In genomic region chr19:5697890-5698634, GRCh38 we compare ENCODE assay signal across 26 cellular contexts. TPM values are rescaled to one million over a fixed set of nuclear protein-coding genes. Genes with fewer than 3 reads are reported as not detected.
DNase-seq lines count a peak whose midpoint lies in the region; ATAC-seq, FAIRE-seq and TF ChIP-seq lines count a peak whose summit lies in the region.
"Had no signal": no experiment of that assay in that cellular context is flagged by ENCODE, and none has a peak within 500 bp of the region (broad histone marks: within the 10 kb centered on the region; RNA-seq: fewer than 3 reads in every experiment).

No MANE protein-coding gene starts in this region.

- H2BK120ac ChIP-seq in H1 (replicated peaks; ENCODE audit: low read depth, low read length): no peak overlapping the region

- no peak overlapping the region for H3K56ac ChIP-seq in H1 (replicated peaks; ENCODE audit: insufficient read length, low read depth, low read length)

- H4K8ac ChIP-seq in H1 (ENCODE audit: extremely low read depth, insufficient read depth, low read length): no peak overlapping the region

- H3K4me1 ChIP-seq in HEK293 (ENCODE audit: control insufficient read depth, insufficient read depth, low read length): no peaks in the 10 kb centered on the region; the same call in 1 of the 2 replicates
- no peaks in the 10 kb centered on the region for H3K4me1 ChIP-seq in H1 (replicated peaks in 1 of 4; ENCODE audit: control insufficient read depth in 3 of 4, insufficient read depth in 4 of 4, low read length in 3 of 4)
- H3K4me1 ChIP-seq: upper lobe of right lung had no signal

- H3K27ac ChIP-seq in HEK293 (ENCODE audit: extremely low read depth, low read depth, low read length) (peak overlapping the region; percentile 49; the same call in 1 of the 2 replicates), H1 (ENCODE audit: low read depth, low read length) (no peak overlapping the region), coronary artery (no peak overlapping the region)
- H3K27ac ChIP-seq: heart right ventricle, upper lobe of right lung had no signal

- no peak overlapping the region for H2BK12ac ChIP-seq in H1 (ENCODE audit: low read depth, low read length)

- H3K36me3 Mint-ChIP-seq in activated CD4-positive, alpha-beta memory T cell treated with anti-CD3 and anti-CD28 coated beads for 36 hours: peaks cover 43% of the 10 kb centered on the region
- H3K36me3 Mint-ChIP-seq in activated CD4-positive, alpha-beta memory T cell treated with anti-CD3 and anti-CD28 coated beads, Interleukin-2, amount 10 ng/mL, durations not matched to agents 7 days and 5 days (ENCODE audit: low read depth): peaks cover 47% of the 10 kb centered on the region
- H3K36me3 Mint-ChIP-seq in stimulated activated effector memory CD8-positive, alpha-beta T cell treated with anti-CD3 and anti-CD28 coated beads, Interleukin-12 subunit alpha, Interleukin-12 subunit beta, amount 100 ng/mL, for 72 hours: peaks cover 100% of the 10 kb centered on the region
- peaks cover 38 to 72% of the 10 kb centered on the region in 2 donors for H3K36me3 Mint-ChIP-seq in CD14-positive monocyte

- H3K27ac Mint-ChIP-seq in activated CD4-positive, alpha-beta memory T cell treated with anti-CD3 and anti-CD28 coated beads for 36 hours: peak overlapping the region; percentile 38
- no peak overlapping the region for H3K27ac Mint-ChIP-seq in activated CD4-positive, alpha-beta memory T cell treated with anti-CD3 and anti-CD28 coated beads, Interleukin-2, amount 10 ng/mL, durations not matched to agents 7 days and 5 days
- H3K27ac Mint-ChIP-seq in stimulated activated effector memory CD8-positive, alpha-beta T cell treated with anti-CD3 and anti-CD28 coated beads, Interleukin-12 subunit alpha, Interleukin-12 subunit beta, amount 100 ng/mL, for 72 hours: peak overlapping the region; percentile 85
- peak overlapping the region in 1 of 7 donors; percentile 42 for H3K27ac Mint-ChIP-seq in CD14-positive monocyte
- H3K27ac Mint-ChIP-seq: activated CD4-positive, alpha-beta T cell treated with anti-CD3 and anti-CD28 coated beads, Interleukin-2, amount 10 ng/mL, durations not matched to agents 24 days and 14 days; T-cell had no signal

- no peaks in the 10 kb centered on the region for H3K27me3 ChIP-seq in H1 (replicated peaks in 1 of 4; ENCODE audit: control insufficient read depth in 3 of 4, extremely low read depth in 1 of 4, insufficient read depth in 3 of 4, low read length in 3 of 4)
- H3K27me3 ChIP-seq: heart right ventricle, upper lobe of right lung had no signal

- no peaks in the 10 kb centered on the region for H3K27me3 Mint-ChIP-seq in activated CD4-positive, alpha-beta memory T cell treated with anti-CD3 and anti-CD28 coated beads for 36 hours
- H3K27me3 Mint-ChIP-seq in activated CD4-positive, alpha-beta memory T cell treated with anti-CD3 and anti-CD28 coated beads, Interleukin-2, amount 10 ng/mL, durations not matched to agents 7 days and 5 days: no peaks in the 10 kb centered on the region
- peaks cover 0 to 1% (median 0%) of the 10 kb centered on the region in 3 donors for H3K27me3 Mint-ChIP-seq in CD14-positive monocyte (ENCODE audit: low read depth in 3 of 3)
- H3K27me3 Mint-ChIP-seq: activated CD4-positive, alpha-beta T cell treated with anti-CD3 and anti-CD28 coated beads, Interleukin-2, amount 10 ng/mL, durations not matched to agents 24 days and 14 days; T-cell had no signal

- ATAC-seq in stimulated activated effector memory CD8-positive, alpha-beta T cell treated with anti-CD3 and anti-CD28 coated beads, Interleukin-12 subunit alpha, Interleukin-12 subunit beta, amount 100 ng/mL, for 72 hours: no peak
- ATAC-seq: heart right ventricle, T-cell, upper lobe of right lung had no signal

- no peak overlapping the region for H2BK15ac ChIP-seq in H1 (ENCODE audit: low read length)

- peak in 1 of 2 experiments; percentile 2; a peak in 1 of 3 replicates for TF ChIP-seq POLR2A in H1 (IDR thresholded peaks at IDR 0.05; ENCODE audit: control extremely low read depth in 1 of 2, low read depth in 2 of 2, low read length in 2 of 2)

- no peak overlapping the region for H3K23ac ChIP-seq in H1 (ENCODE audit: insufficient read length)

- no peaks in the 10 kb centered on the region; the same call in 1 of the 2 replicates for H3K23me2 ChIP-seq in H1 (ENCODE audit: low read depth, low read length)

- no peak overlapping the region for H4K5ac ChIP-seq in H1 (ENCODE audit: insufficient read length, low read depth, low read length)

- no peak for TF ChIP-seq EP300 in H1 (IDR thresholded peaks at IDR 0.05; ENCODE audit: borderline replicate concordance in 1 of 2, low read depth in 2 of 2, low read length in 2 of 2)

- 93% methylated on average over 23 of the region's 30 CpGs; no CpG with 5 or more reads in 1 of the 2 experiments for WGBS in H1 (ENCODE audit: extremely low coverage in 1 of 2, insufficient coverage in 1 of 2, insufficient read length in 1 of 2, insufficient replicate concordance in 2 of 2, low coverage in 1 of 2, low lambda C conversion rate in 2 of 2, missing lambda C conversion rate in 1 of 2), 2 experiments

- no peak overlapping the region for H3K14ac ChIP-seq in H1 (ENCODE audit: insufficient read length)

- no peak for TF ChIP-seq RAD21 in H1 (IDR thresholded peaks at IDR 0.05 in 1 of 2, conservative IDR thresholded peaks at IDR 0.05 in 1 of 2; ENCODE audit: low read depth in 2 of 2, low read length in 2 of 2)

- intact Hi-C loops in activated CD4-positive, alpha-beta memory T cell treated with anti-CD3 and anti-CD28 coated beads for 36 hours (cut with micrococcal nuclease): no loop called here
- intact Hi-C loops in CD14-positive monocyte (cut with micrococcal nuclease): no loop called here

- POLR2A ChIA-PET in activated CD4-positive, alpha-beta memory T cell treated with anti-CD3 and anti-CD28 coated beads for 36 hours (lab: Charles Lee): interaction anchor here (1.0 kb wide), 1 partner anchor 18 kb away, joined by 3 read pairs; no protein-coding TSS in a partner anchor
- POLR2A ChIA-PET in activated CD4-positive, alpha-beta memory T cell treated with anti-CD3 and anti-CD28 coated beads, Interleukin-2, amount 10 ng/mL, durations not matched to agents 7 days and 5 days (lab: Charles Lee): interaction anchor here (2.2 to 2.8 kb wide), 2 partner anchors 10 to 15 kb away, joined by 7 to 10 read pairs; no protein-coding TSS in a partner anchor
- POLR2A ChIA-PET in HEK293 (lab: Yijun Ruan, JAX) (interaction anchor here (0.7 to 2.1 kb wide), 6 partner anchors 8 to 106 kb away, joined by 3 to 9 read pairs (median 5); partner anchors contain the start of genes NRTN and RPL36), H1 (lab: Charles Lee; ENCODE audit: partially characterized antibody) (interaction anchor here (0.9 to 15.6 kb wide), 3 partner anchors 8 to 76 kb away, joined by 3 to 620 read pairs (median 60); partner anchors contain the start of genes CATSPERD, LONP1, RPL36 and SAFB)

- no peak overlapping the region for H3K18ac ChIP-seq in H1 (ENCODE audit: extremely low read depth, low read length)

- H2AK5ac ChIP-seq in H1 (ENCODE audit: low read depth, low read length): no peak overlapping the region

- H2AFZ ChIP-seq in H1 (ENCODE audit: low read length): no peak overlapping the region

- H3K4me3 Mint-ChIP-seq in activated CD4-positive, alpha-beta memory T cell treated with anti-CD3 and anti-CD28 coated beads for 36 hours: no peak overlapping the region
- H3K4me3 Mint-ChIP-seq in activated CD4-positive, alpha-beta memory T cell treated with anti-CD3 and anti-CD28 coated beads, Interleukin-2, amount 10 ng/mL, durations not matched to agents 7 days and 5 days: no peak overlapping the region
- no peak overlapping the region for H3K4me3 Mint-ChIP-seq in stimulated activated effector memory CD8-positive, alpha-beta T cell treated with anti-CD3 and anti-CD28 coated beads, Interleukin-12 subunit alpha, Interleukin-12 subunit beta, amount 100 ng/mL, for 72 hours
- H3K4me3 Mint-ChIP-seq in CD14-positive monocyte: no peak overlapping the region
- H3K4me3 Mint-ChIP-seq: activated CD4-positive, alpha-beta T cell treated with anti-CD3 and anti-CD28 coated beads, Interleukin-2, amount 10 ng/mL, durations not matched to agents 24 days and 14 days; T-cell had no signal

- no peak overlapping the region for H3K4me3 ChIP-seq in HEK293 (ENCODE audit: low read depth, low read length)
- H3K4me3 ChIP-seq in H1 (ENCODE audit: extremely low read depth in 1 of 4, insufficient read depth in 2 of 4, low read depth in 3 of 4, low read length in 4 of 4): no peak overlapping the region
- H3K4me3 ChIP-seq in coronary artery: no peak overlapping the region
- H3K4me3 ChIP-seq: heart right ventricle, lung, upper lobe of right lung had no signal

- H4K91ac ChIP-seq in H1 (replicated peaks; ENCODE audit: insufficient read length, low read length): no peak overlapping the region

- H3K4me1 Mint-ChIP-seq in activated CD4-positive, alpha-beta memory T cell treated with anti-CD3 and anti-CD28 coated beads for 36 hours (ENCODE audit: low read depth): peaks cover 4% of the 10 kb centered on the region
- peaks cover 6% of the 10 kb centered on the region for H3K4me1 Mint-ChIP-seq in activated CD4-positive, alpha-beta memory T cell treated with anti-CD3 and anti-CD28 coated beads, Interleukin-2, amount 10 ng/mL, durations not matched to agents 7 days and 5 days
- peaks cover 32% of the 10 kb centered on the region for H3K4me1 Mint-ChIP-seq in stimulated activated effector memory CD8-positive, alpha-beta T cell treated with anti-CD3 and anti-CD28 coated beads, Interleukin-12 subunit alpha, Interleukin-12 subunit beta, amount 100 ng/mL, for 72 hours
- H3K4me1 Mint-ChIP-seq in CD14-positive monocyte: no peaks in the 10 kb centered on the region

- H3K9me3 Mint-ChIP-seq in activated CD4-positive, alpha-beta memory T cell treated with anti-CD3 and anti-CD28 coated beads for 36 hours: no peaks in the 10 kb centered on the region
- no peaks in the 10 kb centered on the region for H3K9me3 Mint-ChIP-seq in activated CD4-positive, alpha-beta memory T cell treated with anti-CD3 and anti-CD28 coated beads, Interleukin-2, amount 10 ng/mL, durations not matched to agents 7 days and 5 days
- H3K9me3 Mint-ChIP-seq in stimulated activated effector memory CD8-positive, alpha-beta T cell treated with anti-CD3 and anti-CD28 coated beads, Interleukin-12 subunit alpha, Interleukin-12 subunit beta, amount 100 ng/mL, for 72 hours: no peaks in the 10 kb centered on the region
- H3K9me3 Mint-ChIP-seq in CD14-positive monocyte: peaks cover 0 to 3% (median 0%) of the 10 kb centered on the region in 7 donors
- H3K9me3 Mint-ChIP-seq: activated CD4-positive, alpha-beta T cell treated with anti-CD3 and anti-CD28 coated beads, Interleukin-2, amount 10 ng/mL, durations not matched to agents 24 days and 14 days; T-cell had no signal

- no peak overlapping the region for H2BK20ac ChIP-seq in H1 (ENCODE audit: low read length)

- H3K9me3 ChIP-seq in HEK293 (ENCODE audit: control insufficient read depth, insufficient read depth, low read depth, low read length) (no peaks in the 10 kb centered on the region), H1 (ENCODE audit: insufficient read depth in 2 of 2, low read depth in 1 of 2, low read length in 1 of 2) (peaks cover 0 to 5% of the 10 kb centered on the region in 2 experiments; a peak in 1 of 4 replicates)
- H3K9me3 ChIP-seq: heart right ventricle, upper lobe of right lung had no signal

- H2BK5ac ChIP-seq in H1 (ENCODE audit: low read depth, low read length): no peak overlapping the region

- H3K79me1 ChIP-seq in H1 (ENCODE audit: low read depth, low read length): peaks cover 2% of the 10 kb centered on the region

- peaks cover 23 to 31% of the 10 kb centered on the region in 2 experiments for H4K20me1 ChIP-seq in H1 (replicated peaks in 1 of 2; ENCODE audit: control insufficient read depth in 1 of 2, insufficient read depth in 2 of 2, low read length in 2 of 2)

- no peak overlapping the region for H3K4ac ChIP-seq in H1 (replicated peaks; ENCODE audit: insufficient read length, low read depth, low read length)

- DNase-seq in activated CD4-positive, alpha-beta memory T cell treated with anti-CD3 and anti-CD28 coated beads for 36 hours: no peak
- DNase-seq in activated CD4-positive, alpha-beta memory T cell treated with anti-CD3 and anti-CD28 coated beads, Interleukin-2, amount 10 ng/mL, durations not matched to agents 7 days and 5 days: no peak
- DNase-seq in H1 (ENCODE audit: low read depth in 1 of 2, low spot score in 2 of 2) (no peak), CD14-positive monocyte (ENCODE audit: low spot score) (no peak), coronary artery (ENCODE audit: low spot score) (no peak), NCI-H446 (lab: John Stamatoyannopoulos, UW) (no peak)
- no peak for DNase-seq in stimulated activated effector memory CD8-positive, alpha-beta T cell treated with anti-CD3 and anti-CD28 coated beads, Interleukin-12 subunit alpha, Interleukin-12 subunit beta, amount 100 ng/mL, for 72 hours (ENCODE audit: low spot score in 2 of 2)
- DNase-seq: activated CD4-positive, alpha-beta T cell treated with anti-CD3 and anti-CD28 coated beads, Interleukin-2, amount 10 ng/mL, durations not matched to agents 24 days and 14 days; activated effector memory CD4-positive, alpha-beta T cell treated with anti-CD3 and anti-CD28 coated beads, Interleukin-2, amount 50 U/mL, for 16 hours; dermis blood vessel endothelial cell; HCEC 1CT; heart right ventricle; islet precursor cell; Kasumi-1; NCI-H1092; NCI-H2081; NCI-H510A; nucleus accumbens; stimulated activated CD4-positive, alpha-beta T cell treated with anti-CD3 and anti-CD28 coated beads, Interleukin-4, amount 100 ng/mL, for 4 hours; T-cell; upper lobe of right lung had no signal

- no peak overlapping the region for H3K9ac ChIP-seq in H1 (replicated peaks in 1 of 4; ENCODE audit: extremely low read depth in 1 of 4, low read depth in 3 of 4, low read length in 3 of 4)

- no peak for TF ChIP-seq CTCF in HEK293 (tag by site-specific recombination; IDR thresholded peaks at IDR 0.05)
- TF ChIP-seq CTCF in H1 (IDR thresholded peaks at IDR 0.05; ENCODE audit: control extremely low read depth in 1 of 3, insufficient read depth in 1 of 3, low read depth in 1 of 3, low read length in 3 of 3): no peak
- no peak for TF ChIP-seq CTCF in CD14-positive monocyte (IDR thresholded peaks at IDR 0.05)
- TF ChIP-seq CTCF in coronary artery (IDR thresholded peaks at IDR 0.05): no peak

- no peak for FAIRE-seq in H1 (lab: Jason Lieb, UNC)
- FAIRE-seq: A204.1, bronchial epithelial cell had no signal

- peaks cover 15 to 66% of the 10 kb centered on the region in 2 experiments; a peak in 2 of 3 replicates for H3K36me3 ChIP-seq in HEK293 (ENCODE audit: control insufficient read depth in 2 of 2, insufficient read depth in 1 of 2, low read length in 2 of 2)
- H3K36me3 ChIP-seq in H1 (ENCODE audit: control insufficient read depth in 2 of 4, insufficient read depth in 4 of 4, low read length in 3 of 4): peaks cover 36 to 77% (median 64%) of the 10 kb centered on the region in 4 experiments

- H3K79me2 ChIP-seq in H1 (ENCODE audit: control insufficient read depth in 1 of 2, insufficient read depth in 2 of 2, low read length in 2 of 2): peaks cover 0 to 10% of the 10 kb centered on the region in 2 experiments; a peak in 1 of 4 replicates

- H3K4me2 ChIP-seq in H1 (ENCODE audit: insufficient read depth in 1 of 2, low read depth in 2 of 2, low read length in 2 of 2): no peak overlapping the region

- CTCF ChIA-PET in activated CD4-positive, alpha-beta memory T cell treated with anti-CD3 and anti-CD28 coated beads for 36 hours (lab: Charles Lee): interaction anchor here (0.8 kb wide), 1 partner anchor 8 kb away, joined by 3 read pairs; no protein-coding TSS in a partner anchor
- CTCF ChIA-PET in activated CD4-positive, alpha-beta memory T cell treated with anti-CD3 and anti-CD28 coated beads, Interleukin-2, amount 10 ng/mL, durations not matched to agents 7 days and 5 days (lab: Charles Lee): no interaction called here
- CTCF ChIA-PET in HEK293 (lab: Yijun Ruan, JAX) (interaction anchor here (0.6 to 2.4 kb wide), 3 partner anchors 8 to 322 kb away, joined by 3 to 8 read pairs (median 5); no protein-coding TSS in a partner anchor), H1 (lab: Charles Lee; ENCODE audit: partially characterized antibody) (interaction anchor here (1.5 to 2.0 kb wide), 3 partner anchors 7 to 11 kb away, joined by 4 to 9 read pairs (median 4); partner anchors contain the start of gene RPL36)

RNA-seq across cellular contexts. Expression of gene RPL36, which starts 8.0 kb away (rescaled TPM):
- 1,000 to 10,000 TPM; 1,487 to 1,524 TPM for total RNA-seq in activated CD4-positive, alpha-beta memory T cell treated with anti-CD3 and anti-CD28 coated beads for 36 hours
- total RNA-seq in activated CD4-positive, alpha-beta memory T cell treated with anti-CD3 and anti-CD28 coated beads, Interleukin-2, amount 10 ng/mL, durations not matched to agents 7 days and 5 days: 1,000 to 10,000 TPM; 1,036 to 1,058 TPM
- 1,075 and 1,137 TPM in 2 replicates for total RNA-seq in H1 (2021; fragmentation: NEBNext Ultra II Directional; extraction: Animal tissue kit (Norgen Biotek cat#: 25700))
- polyA plus RNA-seq in H1 (2011; rRNA removed) (730 and 951 TPM in 2 replicates), CD14-positive monocyte (100 to 1,000 TPM; 627 to 708 TPM)
- 943 TPM for polyA plus RNA-seq in H1 (2011; cell fraction: cytosol; rRNA removed)
- polyA plus RNA-seq in H1 (2011; cell fraction: nucleus; rRNA removed): 857 TPM
- 996 to 2,048 TPM (median 1,766 TPM) in 4 replicates for polyA plus RNA-seq in H1 (2012, experiment 1 of 2)
- 1,380 TPM for polyA plus RNA-seq in H1 (2012, experiment 2 of 2)
- polyA plus RNA-seq in H1 (2013, experiment 1 of 2): 1,979 TPM
- 1,903 TPM for polyA plus RNA-seq in H1 (2013, experiment 2 of 2)
- polyA minus RNA-seq in H1 (2011; rRNA and poly(A)+ RNA removed): 131 and 137 TPM in 2 replicates
- polyA minus RNA-seq in H1 (2011; cell fraction: cytosol; rRNA and poly(A)+ RNA removed): 830 TPM
- polyA minus RNA-seq in H1 (2011; cell fraction: nucleus; rRNA and poly(A)+ RNA removed): 332 TPM

RNA-seq across cellular contexts. Expression of gene HSD11B1L, which starts 17.2 kb away (rescaled TPM):
- total RNA-seq in activated CD4-positive, alpha-beta memory T cell treated with anti-CD3 and anti-CD28 coated beads for 36 hours: 1 to 10 TPM; 3.8 to 4.1 TPM
- total RNA-seq in activated CD4-positive, alpha-beta memory T cell treated with anti-CD3 and anti-CD28 coated beads, Interleukin-2, amount 10 ng/mL, durations not matched to agents 7 days and 5 days: 1 to 10 TPM; 2.5 to 3.2 TPM
- total RNA-seq in H1 (2021; fragmentation: NEBNext Ultra II Directional; extraction: Animal tissue kit (Norgen Biotek cat#: 25700)): 8.2 and 9.5 TPM in 2 replicates
- polyA plus RNA-seq in H1 (2011; rRNA removed) (20.6 and 29.4 TPM in 2 replicates), CD14-positive monocyte (1 to 10 TPM; 1.9 to 2.4 TPM)
- polyA plus RNA-seq in H1 (2011; cell fraction: cytosol; rRNA removed): 22.0 TPM
- 22.8 TPM for polyA plus RNA-seq in H1 (2011; cell fraction: nucleus; rRNA removed)
- 8.0 to 16.5 TPM (median 12.2 TPM) in 4 replicates for polyA plus RNA-seq in H1 (2012, experiment 1 of 2)
- 8.5 TPM for polyA plus RNA-seq in H1 (2012, experiment 2 of 2)
- 10.6 TPM for polyA plus RNA-seq in H1 (2013, experiment 1 of 2)
- 10.7 TPM for polyA plus RNA-seq in H1 (2013, experiment 2 of 2)
- polyA minus RNA-seq in H1 (2011; rRNA and poly(A)+ RNA removed): 1.6 and 2.3 TPM in 2 replicates
- 11.4 TPM for polyA minus RNA-seq in H1 (2011; cell fraction: cytosol; rRNA and poly(A)+ RNA removed)
- 4.7 TPM for polyA minus RNA-seq in H1 (2011; cell fraction: nucleus; rRNA and poly(A)+ RNA removed)

RNA-seq across cellular contexts. Expression of gene MICOS13, which starts 17.7 kb away (rescaled TPM):
- total RNA-seq in activated CD4-positive, alpha-beta memory T cell treated with anti-CD3 and anti-CD28 coated beads for 36 hours: 10 to 100 TPM; 50.9 to 55.3 TPM
- total RNA-seq in activated CD4-positive, alpha-beta memory T cell treated with anti-CD3 and anti-CD28 coated beads, Interleukin-2, amount 10 ng/mL, durations not matched to agents 7 days and 5 days: 10 to 100 TPM; 38.7 to 39.5 TPM
- 17.3 and 20.4 TPM in 2 replicates for total RNA-seq in H1 (2021; fragmentation: NEBNext Ultra II Directional; extraction: Animal tissue kit (Norgen Biotek cat#: 25700))
- 36.1 and 36.9 TPM in 2 replicates for polyA plus RNA-seq in H1 (2011; rRNA removed)
- 26.2 TPM for polyA plus RNA-seq in H1 (2011; cell fraction: cytosol; rRNA removed)
- 20.9 TPM for polyA plus RNA-seq in H1 (2011; cell fraction: nucleus; rRNA removed)
- 15.4 to 29.5 TPM (median 24.5 TPM) in 4 replicates for polyA plus RNA-seq in H1 (2012, experiment 1 of 2)
- 18.7 TPM for polyA plus RNA-seq in H1 (2012, experiment 2 of 2)
- polyA plus RNA-seq in H1 (2013, experiment 1 of 2): 17.6 TPM
- polyA plus RNA-seq in H1 (2013, experiment 2 of 2): 17.0 TPM
- 2.6 and 3.4 TPM in 2 replicates for polyA minus RNA-seq in H1 (2011; rRNA and poly(A)+ RNA removed)
- 10.9 TPM for polyA minus RNA-seq in H1 (2011; cell fraction: cytosol; rRNA and poly(A)+ RNA removed)
- polyA minus RNA-seq in H1 (2011; cell fraction: nucleus; rRNA and poly(A)+ RNA removed): 11.3 TPM
- polyA plus RNA-seq in CD14-positive monocyte: 10 to 100 TPM; 78.6 to 82.7 TPM

RNA-seq across cellular contexts. Expression of gene LONP1, which starts 21.9 kb away (rescaled TPM):
- 100 to 1,000 TPM; 178 to 181 TPM for total RNA-seq in activated CD4-positive, alpha-beta memory T cell treated with anti-CD3 and anti-CD28 coated beads for 36 hours
- total RNA-seq in activated CD4-positive, alpha-beta memory T cell treated with anti-CD3 and anti-CD28 coated beads, Interleukin-2, amount 10 ng/mL, durations not matched to agents 7 days and 5 days: 100 to 1,000 TPM in 1 of 2 experiments, 10 to 100 TPM in 1; 98.7 to 106 TPM
- 117 and 124 TPM in 2 replicates for total RNA-seq in H1 (2021; fragmentation: NEBNext Ultra II Directional; extraction: Animal tissue kit (Norgen Biotek cat#: 25700))
- polyA plus RNA-seq in H1 (2011; rRNA removed): 98.1 and 157 TPM in 2 replicates
- polyA plus RNA-seq in H1 (2011; cell fraction: cytosol; rRNA removed): 145 TPM
- polyA plus RNA-seq in H1 (2011; cell fraction: nucleus; rRNA removed): 190 TPM
- 74.7 to 137 TPM (median 126 TPM) in 4 replicates for polyA plus RNA-seq in H1 (2012, experiment 1 of 2)
- polyA plus RNA-seq in H1 (2012, experiment 2 of 2): 84.5 TPM
- 54.5 TPM for polyA plus RNA-seq in H1 (2013, experiment 1 of 2)
- 51.7 TPM for polyA plus RNA-seq in H1 (2013, experiment 2 of 2)
- polyA minus RNA-seq in H1 (2011; rRNA and poly(A)+ RNA removed): 53.4 and 67.5 TPM in 2 replicates
- 72.8 TPM for polyA minus RNA-seq in H1 (2011; cell fraction: cytosol; rRNA and poly(A)+ RNA removed)
- polyA minus RNA-seq in H1 (2011; cell fraction: nucleus; rRNA and poly(A)+ RNA removed): 52.7 TPM
- 10 to 100 TPM; 12.1 to 13.8 TPM for polyA plus RNA-seq in CD14-positive monocyte

RNA-seq across cellular contexts. Expression of gene CATSPERD, which starts 22.4 kb away (rescaled TPM):
- total RNA-seq in activated CD4-positive, alpha-beta memory T cell treated with anti-CD3 and anti-CD28 coated beads for 36 hours: not detected
- not detected for total RNA-seq in activated CD4-positive, alpha-beta memory T cell treated with anti-CD3 and anti-CD28 coated beads, Interleukin-2, amount 10 ng/mL, durations not matched to agents 7 days and 5 days
- not detected in 2 replicates for total RNA-seq in H1 (2021; fragmentation: NEBNext Ultra II Directional; extraction: Animal tissue kit (Norgen Biotek cat#: 25700))
- polyA plus RNA-seq in H1 (2011; rRNA removed) (0.12 TPM in 1 of 2 replicates, not detected in the other), CD14-positive monocyte (not detected)
- polyA plus RNA-seq in H1 (2011; cell fraction: cytosol; rRNA removed): not detected
- polyA plus RNA-seq in H1 (2011; cell fraction: nucleus; rRNA removed): not detected
- not detected in 4 replicates for polyA plus RNA-seq in H1 (2012, experiment 1 of 2)
- polyA plus RNA-seq in H1 (2012, experiment 2 of 2): not detected
- polyA plus RNA-seq in H1 (2013, experiment 1 of 2): 0.02 TPM
- polyA plus RNA-seq in H1 (2013, experiment 2 of 2): 0.04 TPM
- polyA minus RNA-seq in H1 (2011; rRNA and poly(A)+ RNA removed): 0.05 TPM in 1 of 2 replicates, not detected in the other
- not detected for polyA minus RNA-seq in H1 (2011; cell fraction: cytosol; rRNA and poly(A)+ RNA removed)
- not detected for polyA minus RNA-seq in H1 (2011; cell fraction: nucleus; rRNA and poly(A)+ RNA removed)
- total RNA-seq: activated CD4-positive, alpha-beta T cell treated with anti-CD3 and anti-CD28 coated beads, Interleukin-2, amount 10 ng/mL, durations not matched to agents 24 days and 14 days; bronchial epithelial cell; dermis blood vessel endothelial cell; heart right ventricle; T-cell; upper lobe of right lung had no signal
- polyA plus RNA-seq: BJ, heart right ventricle had no signal
